Comparison of ENCODE assay signal across 1 cellular context in genomic region chr17:75877752-75878173, GRCh38.
TF ChIP-seq lines count a peak whose summit lies in the region.

No MANE protein-coding gene starts in this region.

TF ChIP-seq in HepG2, 621 proteins besides CTCF, POLR2A, EP300 and RAD21 (continued from another document and continues in another):
- TF ChIP-seq MAF1 (CRISPR knock-in tag; IDR thresholded peaks at IDR 0.05; ENCODE audit: borderline replicate concordance) (peak; percentile 64; the same call in 1 of the 2 replicates), MED1 (CRISPR knock-in tag; IDR thresholded peaks at IDR 0.05) (no peak), ZC3H13 (CRISPR knock-in tag; IDR thresholded peaks at IDR 0.05) (peak; percentile 98), ESRRA (CRISPR knock-in tag; IDR thresholded peaks at IDR 0.05; ENCODE audit: low read depth) (no peak), ZNF160 (CRISPR knock-in tag; IDR thresholded peaks at IDR 0.05) (peak; percentile 76), EZH2 (conservative IDR thresholded peaks at IDR 0.05; ENCODE audit: low read depth, low read length) (no peak), ZNF484 (CRISPR knock-in tag; IDR thresholded peaks at IDR 0.05; ENCODE audit: borderline replicate concordance, low read depth) (0 out of 2 replicates have a peak, but pooled peaks have one; percentile 78), KDM5B (CRISPR knock-in tag; IDR thresholded peaks at IDR 0.05; ENCODE audit: borderline replicate concordance) (peak; percentile 89), ZBTB38 (CRISPR knock-in tag; IDR thresholded peaks at IDR 0.05) (peak; percentile 65), ZNF33B (CRISPR knock-in tag; IDR thresholded peaks at IDR 0.05) (peak; percentile 10), RELA (CRISPR knock-in tag; IDR thresholded peaks at IDR 0.05) (no peak), ZNF724P (CRISPR knock-in tag; IDR thresholded peaks at IDR 0.05; ENCODE audit: borderline replicate concordance) (peak; percentile 78), HDAC1 (CRISPR knock-in tag; IDR thresholded peaks at IDR 0.05) (peak; percentile 27; the same call in 1 of the 2 replicates), ZNF350 (CRISPR knock-in tag; IDR thresholded peaks at IDR 0.05; ENCODE audit: borderline replicate concordance, low read depth) (no peak), ZIK1 (CRISPR knock-in tag; IDR thresholded peaks at IDR 0.05; ENCODE audit: borderline replicate concordance, low read depth) (peak; percentile 74; the same call in 1 of the 2 replicates), ZNF235 (CRISPR knock-in tag; IDR thresholded peaks at IDR 0.05; ENCODE audit: borderline replicate concordance) (peak; percentile 69; the same call in 1 of the 2 replicates), ZSCAN29 (CRISPR knock-in tag; conservative IDR thresholded peaks at IDR 0.05) (no peak; the same call in 1 of the 2 replicates), HMGXB4 (CRISPR knock-in tag; IDR thresholded peaks at IDR 0.05; ENCODE audit: borderline replicate concordance in 1 of 2, low read depth in 1 of 2) (peak; percentile 85 to 99), GLMP (CRISPR knock-in tag; IDR thresholded peaks at IDR 0.05; ENCODE audit: borderline replicate concordance) (no peak), ZNF296 (CRISPR knock-in tag; conservative IDR thresholded peaks at IDR 0.05) (no peak; the same call in 1 of the 2 replicates), SMC3 (IDR thresholded peaks at IDR 0.05; ENCODE audit: low read length) (peak; percentile 7; the same call in 1 of the 2 replicates), ZBTB42 (CRISPR knock-in tag; IDR thresholded peaks at IDR 0.05) (no peak; the same call in 1 of the 2 replicates), ZNF558 (CRISPR knock-in tag; IDR thresholded peaks at IDR 0.05; ENCODE audit: borderline replicate concordance) (peak; percentile 29; the same call in 1 of the 2 replicates), AGO1 (IDR thresholded peaks at IDR 0.05; ENCODE audit: low read depth, low read length, poor library complexity, severe bottlenecking) (peak; percentile 99), KAT8 (CRISPR knock-in tag; IDR thresholded peaks at IDR 0.05) (no peak; the same call in 1 of the 2 replicates), FOXO1 (CRISPR knock-in tag; IDR thresholded peaks at IDR 0.05) (peak; percentile 67; the same call in 1 of the 2 replicates), SP2 (CRISPR knock-in tag; IDR thresholded peaks at IDR 0.05) (no peak), ZNF326 (CRISPR knock-in tag; IDR thresholded peaks at IDR 0.05; ENCODE audit: borderline replicate concordance) (peak; percentile 67; the same call in 1 of the 2 replicates), SCMH1 (CRISPR knock-in tag; IDR thresholded peaks at IDR 0.05; ENCODE audit: borderline replicate concordance) (no peak), ZNF691 (CRISPR knock-in tag; IDR thresholded peaks at IDR 0.05; ENCODE audit: borderline replicate concordance, low read depth) (peak; percentile 62; the same call in 1 of the 2 replicates), IKZF5 (CRISPR knock-in tag; IDR thresholded peaks at IDR 0.05) (no peak), FOXK2 (IDR thresholded peaks at IDR 0.05) (no peak)
- TF ChIP-seq, protein P1, sequence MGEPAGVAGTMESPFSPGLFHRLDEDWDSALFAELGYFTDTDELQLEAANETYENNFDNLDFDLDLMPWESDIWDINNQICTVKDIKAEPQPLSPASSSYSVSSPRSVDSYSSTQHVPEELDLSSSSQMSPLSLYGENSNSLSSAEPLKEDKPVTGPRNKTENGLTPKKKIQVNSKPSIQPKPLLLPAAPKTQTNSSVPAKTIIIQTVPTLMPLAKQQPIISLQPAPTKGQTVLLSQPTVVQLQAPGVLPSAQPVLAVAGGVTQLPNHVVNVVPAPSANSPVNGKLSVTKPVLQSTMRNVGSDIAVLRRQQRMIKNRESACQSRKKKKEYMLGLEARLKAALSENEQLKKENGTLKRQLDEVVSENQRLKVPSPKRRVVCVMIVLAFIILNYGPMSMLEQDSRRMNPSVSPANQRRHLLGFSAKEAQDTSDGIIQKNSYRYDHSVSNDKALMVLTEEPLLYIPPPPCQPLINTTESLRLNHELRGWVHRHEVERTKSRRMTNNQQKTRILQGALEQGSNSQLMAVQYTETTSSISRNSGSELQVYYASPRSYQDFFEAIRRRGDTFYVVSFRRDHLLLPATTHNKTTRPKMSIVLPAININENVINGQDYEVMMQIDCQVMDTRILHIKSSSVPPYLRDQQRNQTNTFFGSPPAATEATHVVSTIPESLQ (CRISPR knock-in tag; conservative IDR thresholded peaks at IDR 0.05) = no peak; the same call in 1 of the 2 replicates
- TF ChIP-seq, protein P2, sequence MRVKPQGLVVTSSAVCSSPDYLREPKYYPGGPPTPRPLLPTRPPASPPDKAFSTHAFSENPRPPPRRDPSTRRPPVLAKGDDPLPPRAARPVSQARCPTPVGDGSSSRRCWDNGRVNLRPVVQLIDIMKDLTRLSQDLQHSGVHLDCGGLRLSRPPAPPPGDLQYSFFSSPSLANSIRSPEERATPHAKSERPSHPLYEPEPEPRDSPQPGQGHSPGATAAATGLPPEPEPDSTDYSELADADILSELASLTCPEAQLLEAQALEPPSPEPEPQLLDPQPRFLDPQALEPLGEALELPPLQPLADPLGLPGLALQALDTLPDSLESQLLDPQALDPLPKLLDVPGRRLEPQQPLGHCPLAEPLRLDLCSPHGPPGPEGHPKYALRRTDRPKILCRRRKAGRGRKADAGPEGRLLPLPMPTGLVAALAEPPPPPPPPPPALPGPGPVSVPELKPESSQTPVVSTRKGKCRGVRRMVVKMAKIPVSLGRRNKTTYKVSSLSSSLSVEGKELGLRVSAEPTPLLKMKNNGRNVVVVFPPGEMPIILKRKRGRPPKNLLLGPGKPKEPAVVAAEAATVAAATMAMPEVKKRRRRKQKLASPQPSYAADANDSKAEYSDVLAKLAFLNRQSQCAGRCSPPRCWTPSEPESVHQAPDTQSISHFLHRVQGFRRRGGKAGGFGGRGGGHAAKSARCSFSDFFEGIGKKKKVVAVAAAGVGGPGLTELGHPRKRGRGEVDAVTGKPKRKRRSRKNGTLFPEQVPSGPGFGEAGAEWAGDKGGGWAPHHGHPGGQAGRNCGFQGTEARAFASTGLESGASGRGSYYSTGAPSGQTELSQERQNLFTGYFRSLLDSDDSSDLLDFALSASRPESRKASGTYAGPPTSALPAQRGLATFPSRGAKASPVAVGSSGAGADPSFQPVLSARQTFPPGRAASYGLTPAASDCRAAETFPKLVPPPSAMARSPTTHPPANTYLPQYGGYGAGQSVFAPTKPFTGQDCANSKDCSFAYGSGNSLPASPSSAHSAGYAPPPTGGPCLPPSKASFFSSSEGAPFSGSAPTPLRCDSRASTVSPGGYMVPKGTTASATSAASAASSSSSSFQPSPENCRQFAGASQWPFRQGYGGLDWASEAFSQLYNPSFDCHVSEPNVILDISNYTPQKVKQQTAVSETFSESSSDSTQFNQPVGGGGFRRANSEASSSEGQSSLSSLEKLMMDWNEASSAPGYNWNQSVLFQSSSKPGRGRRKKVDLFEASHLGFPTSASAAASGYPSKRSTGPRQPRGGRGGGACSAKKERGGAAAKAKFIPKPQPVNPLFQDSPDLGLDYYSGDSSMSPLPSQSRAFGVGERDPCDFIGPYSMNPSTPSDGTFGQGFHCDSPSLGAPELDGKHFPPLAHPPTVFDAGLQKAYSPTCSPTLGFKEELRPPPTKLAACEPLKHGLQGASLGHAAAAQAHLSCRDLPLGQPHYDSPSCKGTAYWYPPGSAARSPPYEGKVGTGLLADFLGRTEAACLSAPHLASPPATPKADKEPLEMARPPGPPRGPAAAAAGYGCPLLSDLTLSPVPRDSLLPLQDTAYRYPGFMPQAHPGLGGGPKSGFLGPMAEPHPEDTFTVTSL (CRISPR knock-in tag; IDR thresholded peaks at IDR 0.05; ENCODE audit: borderline replicate concordance) = no peak
- TF ChIP-seq, protein P3, sequence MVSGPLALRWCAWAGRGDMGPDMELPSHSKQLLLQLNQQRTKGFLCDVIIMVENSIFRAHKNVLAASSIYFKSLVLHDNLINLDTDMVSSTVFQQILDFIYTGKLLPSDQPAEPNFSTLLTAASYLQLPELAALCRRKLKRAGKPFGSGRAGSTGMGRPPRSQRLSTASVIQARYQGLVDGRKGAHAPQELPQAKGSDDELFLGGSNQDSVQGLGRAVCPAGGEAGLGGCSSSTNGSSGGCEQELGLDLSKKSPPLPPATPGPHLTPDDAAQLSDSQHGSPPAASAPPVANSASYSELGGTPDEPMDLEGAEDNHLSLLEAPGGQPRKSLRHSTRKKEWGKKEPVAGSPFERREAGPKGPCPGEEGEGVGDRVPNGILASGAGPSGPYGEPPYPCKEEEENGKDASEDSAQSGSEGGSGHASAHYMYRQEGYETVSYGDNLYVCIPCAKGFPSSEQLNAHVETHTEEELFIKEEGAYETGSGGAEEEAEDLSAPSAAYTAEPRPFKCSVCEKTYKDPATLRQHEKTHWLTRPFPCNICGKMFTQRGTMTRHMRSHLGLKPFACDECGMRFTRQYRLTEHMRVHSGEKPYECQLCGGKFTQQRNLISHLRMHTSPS (CRISPR knock-in tag; IDR thresholded peaks at IDR 0.05; ENCODE audit: low read depth) = peak; percentile 38; the same call in 1 of the 2 replicates
- TF ChIP-seq, protein P4, sequence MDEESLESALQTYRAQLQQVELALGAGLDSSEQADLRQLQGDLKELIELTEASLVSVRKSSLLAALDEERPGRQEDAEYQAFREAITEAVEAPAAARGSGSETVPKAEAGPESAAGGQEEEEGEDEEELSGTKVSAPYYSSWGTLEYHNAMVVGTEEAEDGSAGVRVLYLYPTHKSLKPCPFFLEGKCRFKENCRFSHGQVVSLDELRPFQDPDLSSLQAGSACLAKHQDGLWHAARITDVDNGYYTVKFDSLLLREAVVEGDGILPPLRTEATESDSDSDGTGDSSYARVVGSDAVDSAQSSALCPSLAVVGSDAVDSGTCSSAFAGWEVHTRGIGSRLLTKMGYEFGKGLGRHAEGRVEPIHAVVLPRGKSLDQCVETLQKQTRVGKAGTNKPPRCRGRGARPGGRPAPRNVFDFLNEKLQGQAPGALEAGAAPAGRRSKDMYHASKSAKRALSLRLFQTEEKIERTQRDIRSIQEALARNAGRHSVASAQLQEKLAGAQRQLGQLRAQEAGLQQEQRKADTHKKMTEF (CRISPR knock-in tag; IDR thresholded peaks at IDR 0.05) = no peak
- TF ChIP-seq, protein P5, sequence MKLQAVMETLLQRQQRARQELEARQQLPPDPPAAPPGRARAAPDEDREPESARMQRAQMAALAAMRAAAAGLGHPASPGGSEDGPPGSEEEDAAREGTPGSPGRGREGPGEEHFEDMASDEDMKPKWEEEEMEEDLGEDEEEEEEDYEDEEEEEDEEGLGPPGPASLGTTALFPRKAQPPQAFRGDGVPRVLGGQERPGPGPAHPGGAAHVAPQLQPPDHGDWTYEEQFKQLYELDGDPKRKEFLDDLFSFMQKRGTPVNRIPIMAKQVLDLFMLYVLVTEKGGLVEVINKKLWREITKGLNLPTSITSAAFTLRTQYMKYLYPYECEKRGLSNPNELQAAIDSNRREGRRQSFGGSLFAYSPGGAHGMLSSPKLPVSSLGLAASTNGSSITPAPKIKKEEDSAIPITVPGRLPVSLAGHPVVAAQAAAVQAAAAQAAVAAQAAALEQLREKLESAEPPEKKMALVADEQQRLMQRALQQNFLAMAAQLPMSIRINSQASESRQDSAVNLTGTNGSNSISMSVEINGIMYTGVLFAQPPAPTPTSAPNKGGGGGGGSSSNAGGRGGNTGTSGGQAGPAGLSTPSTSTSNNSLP (IDR thresholded peaks at IDR 0.05; ENCODE audit: low read depth, low read length) = no peak
- TF ChIP-seq, protein P6, sequence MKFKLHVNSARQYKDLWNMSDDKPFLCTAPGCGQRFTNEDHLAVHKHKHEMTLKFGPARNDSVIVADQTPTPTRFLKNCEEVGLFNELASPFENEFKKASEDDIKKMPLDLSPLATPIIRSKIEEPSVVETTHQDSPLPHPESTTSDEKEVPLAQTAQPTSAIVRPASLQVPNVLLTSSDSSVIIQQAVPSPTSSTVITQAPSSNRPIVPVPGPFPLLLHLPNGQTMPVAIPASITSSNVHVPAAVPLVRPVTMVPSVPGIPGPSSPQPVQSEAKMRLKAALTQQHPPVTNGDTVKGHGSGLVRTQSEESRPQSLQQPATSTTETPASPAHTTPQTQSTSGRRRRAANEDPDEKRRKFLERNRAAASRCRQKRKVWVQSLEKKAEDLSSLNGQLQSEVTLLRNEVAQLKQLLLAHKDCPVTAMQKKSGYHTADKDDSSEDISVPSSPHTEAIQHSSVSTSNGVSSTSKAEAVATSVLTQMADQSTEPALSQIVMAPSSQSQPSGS (CRISPR knock-in tag; IDR thresholded peaks at IDR 0.05) = no peak
